3 cellular contexts compared by ENCODE assay signal in the genomic region with DNA sequence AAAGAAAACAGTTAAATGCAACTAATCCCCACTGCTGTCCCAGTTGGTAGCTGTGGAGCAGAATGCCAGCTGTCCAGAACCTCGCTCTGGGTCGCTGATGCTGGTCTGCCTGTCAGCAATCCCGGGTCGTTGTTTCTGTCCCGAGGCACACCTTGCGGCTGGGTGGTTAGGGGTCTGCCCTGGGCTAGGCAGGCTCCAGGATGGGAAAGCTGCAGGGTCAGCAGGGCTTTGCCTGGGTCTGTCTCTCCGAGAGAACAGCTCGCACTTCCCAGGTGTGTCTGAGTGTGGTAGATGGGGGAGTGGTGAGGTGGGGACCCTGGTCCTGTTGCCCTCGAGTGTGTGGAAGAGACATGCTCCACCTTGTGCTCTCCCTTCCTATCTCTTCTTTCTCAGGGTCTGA.
"Had no signal": no experiment of that assay in that cellular context is flagged by ENCODE, and none has a peak within 500 bp of the region (broad histone marks: within the 10 kb centered on the region; RNA-seq: fewer than 3 reads in every experiment).

No MANE protein-coding gene starts in this region.

- ATAC-seq: GM12878 had no signal

- DNase-seq: GDM1, GF-D8 had no signal

- H3K4me3 ChIP-seq: GM12878 had no signal
